Comparison of ENCODE assay signal across 8 cellular contexts in the genomic region with DNA sequence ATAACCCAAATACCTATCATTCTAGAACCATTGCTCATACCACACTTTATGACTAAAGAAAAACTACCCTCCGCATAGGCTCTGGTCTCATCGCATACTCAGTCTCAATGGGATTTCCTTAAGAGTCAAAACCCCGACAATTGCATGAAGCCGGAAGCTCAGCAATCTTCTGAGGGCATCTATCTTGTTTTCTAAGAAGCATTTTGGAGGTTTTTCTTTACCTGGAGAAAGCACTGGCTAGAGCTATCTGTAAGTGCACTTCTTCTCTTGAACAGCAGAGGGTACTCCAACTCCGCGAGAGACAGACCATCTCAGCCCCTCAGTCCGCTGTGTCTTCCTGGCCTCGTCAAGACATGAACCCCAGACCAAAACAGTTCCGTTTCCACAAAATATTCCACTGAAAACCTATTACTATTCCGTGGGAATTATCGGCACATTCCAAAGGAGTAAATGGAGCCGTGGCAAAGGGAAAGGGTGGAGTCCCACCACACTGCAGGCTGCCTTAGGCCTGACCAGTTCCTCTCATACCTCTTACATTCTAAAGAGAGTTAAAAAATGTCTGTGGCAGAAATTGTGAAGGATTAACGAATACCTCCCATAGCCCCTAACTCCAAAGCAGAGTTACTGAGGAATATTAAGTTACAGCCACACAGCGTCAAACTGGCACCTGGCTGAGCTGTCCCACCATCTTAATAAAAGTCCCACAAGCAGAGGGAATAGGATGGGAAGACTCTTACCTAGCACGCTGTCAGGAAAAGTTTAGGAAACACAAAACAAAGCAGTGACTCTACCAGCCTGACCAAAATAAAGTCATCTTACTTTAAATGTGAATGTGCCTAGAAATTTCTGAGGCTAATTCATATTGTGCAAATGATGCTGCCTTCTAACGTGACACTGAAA.
A peak's percentile ranks its signal among the peaks of the same experiment; 100 is the strongest.
DNase-seq lines count a peak whose midpoint lies in the region; ATAC-seq and TF ChIP-seq lines count a peak whose summit lies in the region.

No MANE protein-coding gene starts in this region.

- H3K9me3 ChIP-seq in lung (ENCODE audit: control insufficient read depth in 2 of 2, insufficient read depth in 1 of 2, low read length in 1 of 2) (no peaks in the 10 kb centered on the region), stomach (no peaks in the 10 kb centered on the region)

- H3K4me1 ChIP-seq in lung (ENCODE audit: control insufficient read depth in 2 of 2, insufficient read depth in 2 of 2, low read length in 2 of 2) (no peaks in the 10 kb centered on the region), stomach (peaks cover 0 to 6% (median 3%) of the 10 kb centered on the region in 4 donors)

- TF ChIP-seq EP300 in stomach (IDR thresholded peaks at IDR 0.05) = no peak

- intact Hi-C loops in dorsolateral prefrontal cortex (cut with DNase I) = loop anchor here in 1 of 2 donors (5.0 kb wide), 1 partner anchor 726 kb away; no protein-coding TSS in a partner anchor
- intact Hi-C loops in stomach (cut with DNase I; ENCODE audit: low total_unique reads) = no loop called here

- no peak for TF ChIP-seq POLR2A in stomach (IDR thresholded peaks at IDR 0.05)

- H3K4me3 ChIP-seq in dorsolateral prefrontal cortex (peak overlapping the region in 36 of 59 donors; percentile 8 to 48 (median 29)), lung (no peak overlapping the region), stomach (peak overlapping the region in 1 of 4 donors; percentile 17)

- TF ChIP-seq CTCF in AG09319 (IDR thresholded peaks at IDR 0.05; ENCODE audit: low read depth, low read length) = peak; percentile 81
- peak; percentile 89 for TF ChIP-seq CTCF in VCaP (conservative IDR thresholded peaks at IDR 0.05)
- TF ChIP-seq CTCF in dorsolateral prefrontal cortex (IDR thresholded peaks at IDR 0.05 in 54 of 56, conservative IDR thresholded peaks at IDR 0.05 in 2 of 56; ENCODE audit: low read depth in 1 of 56, partially characterized antibody in 56 of 56) = peak; percentile 60 to 91 (median 82)
- peak; percentile 11 for TF ChIP-seq CTCF in lung (IDR thresholded peaks at IDR 0.05; ENCODE audit: control extremely low read depth, extremely low read depth)
- TF ChIP-seq CTCF in stomach (IDR thresholded peaks at IDR 0.05) = peak in 4 of 7 experiments; percentile 45 to 53 (median 49)

- 23 to 24% methylated on average over 16 of the region's 16 CpGs for WGBS in lung, 2 donors
- whole genome bisulfite sequencing in stomach, 5 donors = 20 to 25% (median 23%) methylated on average over 16 of the region's 16 CpGs

- no peaks in the 10 kb centered on the region for H3K27me3 ChIP-seq in dorsolateral prefrontal cortex
- H3K27me3 ChIP-seq in lung (ENCODE audit: control insufficient read depth, insufficient read depth) = no peaks in the 10 kb centered on the region
- H3K27me3 ChIP-seq in stomach = no peaks in the 10 kb centered on the region

- peak; percentile 12 for DNase-seq in AG09319 (ENCODE audit: extremely low read depth, low read depth)
- DNase-seq in NCI-H1105 (lab: John Stamatoyannopoulos, UW) = peak; percentile 8
- peak in 8 of 10 donors; percentile 3 to 55 (median 44) for DNase-seq in dorsolateral prefrontal cortex
- DNase-seq in lung (ENCODE audit: low spot score) = no peak
- DNase-seq in stomach = no peak

- H3K27ac ChIP-seq in VCaP (no peak overlapping the region), dorsolateral prefrontal cortex (peak overlapping the region in 1 of 59 donors; percentile 22), lung (ENCODE audit: low read depth in 1 of 2, low read length in 1 of 2) (no peak overlapping the region), stomach (no peak overlapping the region)

- ATAC-seq in GM18508 (IDR thresholded peaks at IDR 0.05; ENCODE audit: insufficient read depth, unreplicated experiment) (peak; percentile 95), HG02885 (IDR thresholded peaks at IDR 0.05; ENCODE audit: poor library complexity, unreplicated experiment) (peak; percentile 99), lung (ENCODE audit: insufficient read depth, low FRiP score) (peak; percentile 69)

- H3K36me3 ChIP-seq in lung (ENCODE audit: control insufficient read depth in 2 of 2, insufficient read depth in 2 of 2, low read length in 2 of 2) (no peaks in the 10 kb centered on the region), stomach (no peaks in the 10 kb centered on the region)

Comparison
In these comparisons a context has a peak if more than half of its experiments do, and no peak if none do; other contexts are left out.
1. DNase-seq: peak in AG09319 (single experiment), NCI-H1105 (single experiment) and dorsolateral prefrontal cortex (8 of 10); none in lung (single experiment) and stomach (single experiment).
2. CTCF ChIP-seq: peak in every context shown above with its lines; median percentile 89 in VCaP; 82 in dorsolateral prefrontal cortex; 81 in AG09319; 49 in stomach; 11 in lung.
3. Peak in every context shown above with its lines, with median percentiles within 50 percentile points of each other: ATAC-seq.